In genomic region chr7:115721293-115721920, GRCh38 we compare ENCODE assay signal across 1 cellular context.
TF ChIP-seq lines count a peak whose summit lies in the region.

No MANE protein-coding gene starts in this region.

TF ChIP-seq in HEK293, 187 proteins besides CTCF, POLR2A, EP300 and RAD21 (continued from another document):
- no peak for TF ChIP-seq ZNF148 (tag by site-specific recombination; IDR thresholded peaks at IDR 0.05; ENCODE audit: borderline replicate concordance)
- TF ChIP-seq ZNF645 (tag by site-specific recombination; IDR thresholded peaks at IDR 0.05): no peak
- peak; percentile 73 for TF ChIP-seq SP7 (tag by site-specific recombination; IDR thresholded peaks at IDR 0.05)
- no peak for TF ChIP-seq ZBTB6 (tag by site-specific recombination; IDR thresholded peaks at IDR 0.05)
- TF ChIP-seq IKZF3 (tag by site-specific recombination; IDR thresholded peaks at IDR 0.05): peak; percentile 68
- no peak for TF ChIP-seq GFI1B (tag by site-specific recombination; IDR thresholded peaks at IDR 0.05)
- TF ChIP-seq RBAK (tag by site-specific recombination; IDR thresholded peaks at IDR 0.05): no peak
